ENCODE assay signal across 8 cellular contexts in genomic region chr4:185472063-185472542, GRCh38. TPM values are rescaled to one million over a fixed set of nuclear protein-coding genes. Genes with fewer than 3 reads are reported as not detected.
DNase-seq lines count a peak whose midpoint lies in the region; ATAC-seq and TF ChIP-seq lines count a peak whose summit lies in the region.

No MANE protein-coding gene starts in this region.

- peak; percentile 33 for DNase-seq in NCI-H2171 treated with DMSO at 0.1 percent for 48 hours (lab: John Stamatoyannopoulos, UW)
- no peak for DNase-seq in NCI-H2171 (lab: John Stamatoyannopoulos, UW)
- DNase-seq in Peyer's patch: no peak
- DNase-seq in glutamatergic neuron: no peak
- DNase-seq in hypothalamus (lab: John Stamatoyannopoulos, UW): no peak
- no peak for DNase-seq in OCI-M2 (lab: John Stamatoyannopoulos, UW; ENCODE audit: unreplicated experiment)

- peaks cover 0 to 13% (median 4%) of the 10 kb centered on the region in 4 donors for H3K4me1 ChIP-seq in Peyer's patch

- peak overlapping the region; percentile 45 for H3K27ac Mint-ChIP-seq in glutamatergic neuron (ENCODE audit: unreplicated experiment)
- peak overlapping the region; percentile 92 for H3K27ac Mint-ChIP-seq in stimulated activated memory B cell treated with anti-CD40 and anti-IgM and Interleukin-4, amounts not matched to agents 10 μg/mL and 1 μg/mL and 100 μg/mL, for 72 hours

- H3K36me3 ChIP-seq in Peyer's patch: no peaks in the 10 kb centered on the region

- no peaks in the 10 kb centered on the region for H3K27me3 ChIP-seq in Peyer's patch

- H3K27me3 Mint-ChIP-seq in glutamatergic neuron (ENCODE audit: unreplicated experiment): peaks cover 5% of the 10 kb centered on the region
- H3K27me3 Mint-ChIP-seq in stimulated activated memory B cell treated with anti-CD40 and anti-IgM and Interleukin-4, amounts not matched to agents 10 μg/mL and 1 μg/mL and 100 μg/mL, for 72 hours: peaks cover 9% of the 10 kb centered on the region

- H3K36me3 Mint-ChIP-seq in glutamatergic neuron (ENCODE audit: unreplicated experiment): peaks cover 9% of the 10 kb centered on the region
- no peaks in the 10 kb centered on the region for H3K36me3 Mint-ChIP-seq in stimulated activated memory B cell treated with anti-CD40 and anti-IgM and Interleukin-4, amounts not matched to agents 10 μg/mL and 1 μg/mL and 100 μg/mL, for 72 hours

- H3K27ac ChIP-seq in Peyer's patch: no peak overlapping the region

- H3K9me3 Mint-ChIP-seq in glutamatergic neuron (ENCODE audit: unreplicated experiment): peaks cover 2% of the 10 kb centered on the region
- no peaks in the 10 kb centered on the region for H3K9me3 Mint-ChIP-seq in stimulated activated memory B cell treated with anti-CD40 and anti-IgM and Interleukin-4, amounts not matched to agents 10 μg/mL and 1 μg/mL and 100 μg/mL, for 72 hours

- no peak for TF ChIP-seq CTCF in Peyer's patch (IDR thresholded peaks at IDR 0.05)
- TF ChIP-seq CTCF in glutamatergic neuron (IDR thresholded peaks at IDR 0.05; ENCODE audit: partially characterized antibody, unreplicated experiment): no peak

- no peak for TF ChIP-seq POLR2A in Peyer's patch (IDR thresholded peaks at IDR 0.05)

- H3K4me3 ChIP-seq in Peyer's patch: peak overlapping the region; percentile 70 to 88 (median 77)

- H3K9me3 ChIP-seq in Peyer's patch: no peaks in the 10 kb centered on the region

- peak overlapping the region; percentile 86 for H3K4me3 Mint-ChIP-seq in glutamatergic neuron (ENCODE audit: unreplicated experiment)
- H3K4me3 Mint-ChIP-seq in stimulated activated memory B cell treated with anti-CD40 and anti-IgM and Interleukin-4, amounts not matched to agents 10 μg/mL and 1 μg/mL and 100 μg/mL, for 72 hours: peak overlapping the region; percentile 97

- H3K4me1 Mint-ChIP-seq in glutamatergic neuron (ENCODE audit: low read depth, unreplicated experiment): peaks cover 2% of the 10 kb centered on the region
- H3K4me1 Mint-ChIP-seq in stimulated activated memory B cell treated with anti-CD40 and anti-IgM and Interleukin-4, amounts not matched to agents 10 μg/mL and 1 μg/mL and 100 μg/mL, for 72 hours: peaks cover 29% of the 10 kb centered on the region

- no peak for ATAC-seq in stimulated activated memory B cell treated with anti-CD40 and anti-IgM and Interleukin-4, amounts not matched to agents 10 μg/mL and 1 μg/mL and 100 μg/mL, for 72 hours
- ATAC-seq in GM21619 (IDR thresholded peaks at IDR 0.05; ENCODE audit: unreplicated experiment): no peak

RNA-seq across cellular contexts. Expression of gene CCDC110, which starts 0.6 kb away (rescaled TPM):
- total RNA-seq in Peyer's patch (under 1 TPM in 2 of 4 donors, not detected in 2; 0.80 to 0.88 TPM), glutamatergic neuron (ENCODE audit: unreplicated experiment) (1.3 TPM)

RNA-seq across cellular contexts. Expression of gene UFSP2, which starts 46.3 kb away (rescaled TPM):
- total RNA-seq in Peyer's patch (10 to 100 TPM in 3 of 4 donors, 1 to 10 TPM in 1; 6.7 to 22.0 (median 17.8) TPM), glutamatergic neuron (ENCODE audit: unreplicated experiment) (38.0 TPM)
